ENCODE assay signal across 21 cellular contexts in genomic region chr1:28965271-28965870, GRCh38. TPM values are rescaled to one million over a fixed set of nuclear protein-coding genes. Genes with fewer than 3 reads are reported as not detected.
A peak's percentile ranks its signal among the peaks of the same experiment; 100 is the strongest.
DNase-seq lines count a peak whose midpoint lies in the region; ATAC-seq and TF ChIP-seq lines count a peak whose summit lies in the region.
"Had no signal": no experiment of that assay in that cellular context is flagged by ENCODE, and none has a peak within 500 bp of the region (broad histone marks: within the 10 kb centered on the region; RNA-seq: fewer than 3 reads in every experiment).

No MANE protein-coding gene starts in this region.

- H3K9me3 Mint-ChIP-seq in natural killer cell: no peaks in the 10 kb centered on the region
- H3K9me3 Mint-ChIP-seq in natural killer cell treated with Interleukin-12 subunit alpha and Interleukin-12 subunit beta and Interleukin-15 and Interleukin-18, amount 100 ng/mL, for 72 hours: no peaks in the 10 kb centered on the region
- no peaks in the 10 kb centered on the region for H3K9me3 Mint-ChIP-seq in stimulated activated effector memory CD8-positive, alpha-beta T cell treated with anti-CD3 and anti-CD28 coated beads, Interleukin-12 subunit alpha, Interleukin-12 subunit beta, amount 100 ng/mL, for 72 hours
- H3K9me3 Mint-ChIP-seq: memory B cell, nephron had no signal

- intact Hi-C loops in natural killer cell (cut with micrococcal nuclease): no loop called here

- no peak for ATAC-seq in natural killer cell
- ATAC-seq in natural killer cell treated with Interleukin-12 subunit alpha and Interleukin-12 subunit beta and Interleukin-15 and Interleukin-18, amount 100 ng/mL, for 72 hours: no peak
- ATAC-seq in stimulated activated effector memory CD8-positive, alpha-beta T cell treated with anti-CD3 and anti-CD28 coated beads, Interleukin-12 subunit alpha, Interleukin-12 subunit beta, amount 100 ng/mL, for 72 hours: peak; percentile 31
- no peak for ATAC-seq in GM21737 (IDR thresholded peaks at IDR 0.05; ENCODE audit: unreplicated experiment)

- DNase-seq in natural killer cell: no peak
- DNase-seq in natural killer cell treated with Interleukin-12 subunit alpha and Interleukin-12 subunit beta and Interleukin-15 and Interleukin-18, amount 100 ng/mL, for 72 hours (ENCODE audit: low spot score): no peak
- peak; percentile 70 for DNase-seq in NCI-H69 (lab: John Stamatoyannopoulos, UW)
- DNase-seq in epithelial cell of esophagus (ENCODE audit: low read depth): peak; percentile 39
- no peak for DNase-seq in stimulated activated effector memory CD8-positive, alpha-beta T cell treated with anti-CD3 and anti-CD28 coated beads, Interleukin-12 subunit alpha, Interleukin-12 subunit beta, amount 100 ng/mL, for 72 hours (ENCODE audit: low spot score in 2 of 2)
- no peak for DNase-seq in effector CD8-positive, alpha-beta T cell (lab: John Stamatoyannopoulos, UW)
- no peak for DNase-seq in G401 (ENCODE audit: low spot score)
- DNase-seq: activated gamma-delta T cell, COR-L47, EL, NCI-H1105 treated with DMSO at 0.1 percent for 48 hours, NCI-H2171, NCI-H748 treated with DMSO at 0.1 percent for 48 hours, PC-3, posterior cingulate gyrus had no signal

- no peak overlapping the region for H3K4me3 Mint-ChIP-seq in natural killer cell
- no peak overlapping the region for H3K4me3 Mint-ChIP-seq in natural killer cell treated with Interleukin-12 subunit alpha and Interleukin-12 subunit beta and Interleukin-15 and Interleukin-18, amount 100 ng/mL, for 72 hours
- no peak overlapping the region for H3K4me3 Mint-ChIP-seq in stimulated activated effector memory CD8-positive, alpha-beta T cell treated with anti-CD3 and anti-CD28 coated beads, Interleukin-12 subunit alpha, Interleukin-12 subunit beta, amount 100 ng/mL, for 72 hours
- H3K4me3 Mint-ChIP-seq: memory B cell, nephron had no signal

- no peak overlapping the region for H3K4me3 ChIP-seq in epithelial cell of esophagus (ENCODE audit: low read length)
- H3K4me3 ChIP-seq: ascending aorta, SJSA1, tibial nerve had no signal

- in situ Hi-C loops in G401 (cut with HindIII; ENCODE audit: low sequenced_read_pairs): no loop called here

- TF ChIP-seq CTCF in natural killer cell (IDR thresholded peaks at IDR 0.05) (no peak), epithelial cell of esophagus (IDR thresholded peaks at IDR 0.05; ENCODE audit: insufficient read depth, low read depth, low read length, missing control alignments) (no peak)

- peak overlapping the region; percentile 46 to 51 for H3K27ac Mint-ChIP-seq in natural killer cell
- no peak overlapping the region for H3K27ac Mint-ChIP-seq in natural killer cell treated with Interleukin-12 subunit alpha and Interleukin-12 subunit beta and Interleukin-15 and Interleukin-18, amount 100 ng/mL, for 72 hours
- H3K27ac Mint-ChIP-seq in stimulated activated effector memory CD8-positive, alpha-beta T cell treated with anti-CD3 and anti-CD28 coated beads, Interleukin-12 subunit alpha, Interleukin-12 subunit beta, amount 100 ng/mL, for 72 hours: no peak overlapping the region

- no peaks in the 10 kb centered on the region for H3K27me3 Mint-ChIP-seq in natural killer cell (ENCODE audit: low read depth in 2 of 2)
- H3K27me3 Mint-ChIP-seq in natural killer cell treated with Interleukin-12 subunit alpha and Interleukin-12 subunit beta and Interleukin-15 and Interleukin-18, amount 100 ng/mL, for 72 hours: no peaks in the 10 kb centered on the region
- H3K27me3 Mint-ChIP-seq: memory B cell had no signal

- H3K4me1 Mint-ChIP-seq in natural killer cell: peaks cover 52 to 54% of the 10 kb centered on the region in 2 donors
- peaks cover 34 to 39% of the 10 kb centered on the region in 2 donors for H3K4me1 Mint-ChIP-seq in natural killer cell treated with Interleukin-12 subunit alpha and Interleukin-12 subunit beta and Interleukin-15 and Interleukin-18, amount 100 ng/mL, for 72 hours (ENCODE audit: low read depth in 2 of 2)
- H3K4me1 Mint-ChIP-seq in stimulated activated effector memory CD8-positive, alpha-beta T cell treated with anti-CD3 and anti-CD28 coated beads, Interleukin-12 subunit alpha, Interleukin-12 subunit beta, amount 100 ng/mL, for 72 hours: peaks cover 33% of the 10 kb centered on the region

- no peaks in the 10 kb centered on the region for H3K36me3 Mint-ChIP-seq in natural killer cell
- no peaks in the 10 kb centered on the region for H3K36me3 Mint-ChIP-seq in natural killer cell treated with Interleukin-12 subunit alpha and Interleukin-12 subunit beta and Interleukin-15 and Interleukin-18, amount 100 ng/mL, for 72 hours
- no peaks in the 10 kb centered on the region for H3K36me3 Mint-ChIP-seq in stimulated activated effector memory CD8-positive, alpha-beta T cell treated with anti-CD3 and anti-CD28 coated beads, Interleukin-12 subunit alpha, Interleukin-12 subunit beta, amount 100 ng/mL, for 72 hours

RNA-seq across cellular contexts. Expression of gene EPB41, which starts 51.0 kb away (rescaled TPM):
- total RNA-seq in natural killer cell: 100 to 1,000 TPM; 151 to 196 (median 172) TPM
- total RNA-seq in natural killer cell treated with Interleukin-12 subunit alpha and Interleukin-12 subunit beta and Interleukin-15 and Interleukin-18, amount 100 ng/mL, for 72 hours: 10 to 100 TPM; 50.7 to 60.5 TPM
- total RNA-seq in G401 (2014; rRNA removed; shearing (Covaris generic)): 25.2 and 39.4 TPM in 2 replicates

Comparison
In these comparisons a context has a peak if more than half of its experiments do, and no peak if none do; other contexts are left out.
1. H3K27ac Mint-ChIP-seq: peak in natural killer cell (2 of 2); none in natural killer cell treated with Interleukin-12 subunit alpha and Interleukin-12 subunit beta and Interleukin-15 and Interleukin-18, amount 100 ng/mL, for 72 hours (0 of 2) and stimulated activated effector memory CD8-positive, alpha-beta T cell treated with anti-CD3 and anti-CD28 coated beads, Interleukin-12 subunit alpha, Interleukin-12 subunit beta, amount 100 ng/mL, for 72 hours (single experiment).
2. DNase-seq: peak in NCI-H69 (single experiment) and epithelial cell of esophagus (single experiment); none in natural killer cell (single experiment), natural killer cell treated with Interleukin-12 subunit alpha and Interleukin-12 subunit beta and Interleukin-15 and Interleukin-18, amount 100 ng/mL, for 72 hours (single experiment), stimulated activated effector memory CD8-positive, alpha-beta T cell treated with anti-CD3 and anti-CD28 coated beads, Interleukin-12 subunit alpha, Interleukin-12 subunit beta, amount 100 ng/mL, for 72 hours (0 of 2), effector CD8-positive, alpha-beta T cell (single experiment) and G401 (single experiment).